Comparison of ENCODE assay signal across 8 cellular contexts in the genomic region with DNA sequence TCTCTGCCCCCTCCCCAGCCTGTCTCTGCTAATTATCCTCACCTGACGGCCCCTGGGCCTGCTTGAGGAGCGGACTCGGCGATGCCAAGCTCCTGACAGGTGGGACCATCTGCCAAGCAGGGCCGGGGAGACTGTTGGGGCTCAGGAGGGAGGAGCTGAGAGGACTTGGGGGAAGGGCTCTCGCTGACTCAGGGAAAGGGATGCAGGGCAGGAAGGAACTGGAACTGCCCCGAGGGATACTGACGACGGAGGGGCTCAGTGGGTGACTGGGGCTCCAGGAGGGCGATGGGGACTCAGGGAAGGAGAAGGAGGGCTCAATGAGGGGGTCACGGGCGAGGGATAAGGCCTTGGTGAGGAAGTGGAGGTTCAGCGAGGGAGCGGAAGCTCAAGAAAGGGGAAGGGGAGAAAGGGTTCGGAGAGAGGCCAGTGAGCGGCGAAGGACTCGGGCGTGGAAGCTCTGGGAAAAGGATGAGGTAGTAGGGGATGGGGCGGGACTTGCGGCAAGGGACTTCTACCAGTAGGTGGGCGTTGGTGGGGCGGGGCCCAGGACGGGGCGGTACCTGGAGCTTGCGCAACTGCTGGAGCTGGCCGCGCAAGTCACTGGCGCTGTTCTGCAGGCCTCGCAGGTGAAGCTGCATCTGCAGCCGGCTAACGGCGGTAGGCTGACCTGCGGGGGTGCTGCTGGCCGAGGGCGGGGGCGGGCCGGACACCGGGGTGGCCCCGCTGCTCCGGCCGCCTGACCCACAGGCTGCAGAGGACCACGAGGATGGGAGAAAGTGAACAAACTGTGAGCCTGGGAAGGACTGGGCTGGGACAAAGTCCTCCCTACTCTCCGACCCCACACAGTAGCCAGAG. TPM values are rescaled to one million over a fixed set of nuclear protein-coding genes. Genes with fewer than 3 reads are reported as not detected.
A peak's percentile ranks its signal among the peaks of the same experiment; 100 is the strongest.
DNase-seq lines count a peak whose midpoint lies in the region; ATAC-seq and TF ChIP-seq lines count a peak whose summit lies in the region.

No MANE protein-coding gene starts in this region.

- H3K27me3 ChIP-seq in effector memory CD4-positive, alpha-beta T cell (replicated peaks; ENCODE audit: control insufficient read depth, insufficient read depth, low read length, poor library complexity, severe bottlenecking), result peaks cover 37% of the 10 kb centered on the region

- peaks cover 51% of the 10 kb centered on the region for H3K4me1 ChIP-seq in effector memory CD4-positive, alpha-beta T cell (ENCODE audit: control insufficient read depth, insufficient read depth, low read length, poor library complexity, severe bottlenecking)

- peak overlapping the region; percentile 73 for H3K4me3 ChIP-seq in effector memory CD4-positive, alpha-beta T cell (ENCODE audit: insufficient read depth, low read depth, low read length, poor library complexity, severe bottlenecking)

- in situ Hi-C loops in GM18951 (cut with MboI; ENCODE audit: low sequenced_read_pairs, unreplicated experiment), result no loop called here

- TF ChIP-seq POLR2A in GM18951 (IDR thresholded peaks at IDR 0.05; ENCODE audit: extremely low read depth, insufficient read depth, insufficient read length), result peak; percentile 11

- peak overlapping the region; percentile 49 for H3K27ac ChIP-seq in effector memory CD4-positive, alpha-beta T cell (ENCODE audit: insufficient read depth, low read length, poor library complexity, severe bottlenecking)

- DNase-seq in NCI-H748 treated with DMSO at 0.1 percent for 48 hours (lab: John Stamatoyannopoulos, UW), result peak; percentile 85
- DNase-seq in activated CD8-positive, alpha-beta memory T cell treated with anti-CD3 and anti-CD28 coated beads for 1 hour (ENCODE audit: extremely low read depth in 1 of 2, low read depth in 1 of 2), result peak; percentile 71 to 83
- peak; percentile 79 to 86 (median 80) for DNase-seq in effector memory CD4-positive, alpha-beta T cell
- DNase-seq in mucosa of gallbladder (ENCODE audit: low spot score), result peak; percentile 91
- peak; percentile 94 for DNase-seq in stimulated activated CD8-positive, alpha-beta memory T cell treated with anti-CD3 and anti-CD28 coated beads, Interleukin-4, amount 100 ng/mL, for 48 hours
- no peak for DNase-seq in DMS114 treated with DMSO at 0.1 percent for 48 hours (lab: John Stamatoyannopoulos, UW; ENCODE audit: unreplicated experiment)

- peak; percentile 51 for ATAC-seq in HG03571 (IDR thresholded peaks at IDR 0.05; ENCODE audit: unreplicated experiment)

- H3K36me3 ChIP-seq in effector memory CD4-positive, alpha-beta T cell (ENCODE audit: control insufficient read depth, insufficient read depth, low read length), result no peaks in the 10 kb centered on the region

- no peaks in the 10 kb centered on the region for H3K9me3 ChIP-seq in effector memory CD4-positive, alpha-beta T cell (ENCODE audit: control insufficient read depth, low read length)

RNA-seq across cellular contexts. Expression of a gene that starts 46.5 kb away (rescaled TPM):
- 4.5 TPM for total RNA-seq in mucosa of gallbladder
